In the genomic region with DNA sequence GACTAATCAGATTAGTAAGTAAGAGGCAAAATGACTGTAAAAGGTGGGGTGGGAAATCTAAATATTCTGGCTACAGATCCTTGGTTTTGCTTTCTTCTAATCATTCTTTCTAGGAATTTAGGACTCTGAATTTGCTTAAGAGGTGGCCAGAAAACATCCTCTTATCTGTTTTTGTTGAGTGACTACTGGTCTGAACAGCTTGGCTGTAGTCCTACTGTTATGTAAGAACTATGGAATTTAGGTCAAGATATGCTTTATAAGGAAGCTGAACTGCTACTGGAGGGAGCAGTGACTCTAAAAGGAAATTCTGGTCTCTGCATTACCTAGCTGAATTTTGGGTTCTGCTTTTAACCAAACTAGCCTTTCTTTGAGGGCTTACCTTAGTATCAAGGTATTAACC, we compare ENCODE assay signal across 8 cellular contexts. TPM values are rescaled to one million over a fixed set of nuclear protein-coding genes. Genes with fewer than 3 reads are reported as not detected.
DNase-seq lines count a peak whose midpoint lies in the region; ATAC-seq and TF ChIP-seq lines count a peak whose summit lies in the region.

No MANE protein-coding gene starts in this region.

- H3K4me1 Mint-ChIP-seq in activated T-helper 17 cell treated with anti-CD3 and anti-CD28 coated beads, Interleukin-2, amount 50 U/mL, for 72 hours, result peaks cover 5% of the 10 kb centered on the region

- peak; percentile 95 for DNase-seq in G401 (ENCODE audit: low spot score)
- DNase-seq in heart left ventricle, result no peak
- DNase-seq in sigmoid colon, result no peak
- DNase-seq in HuH-7 (ENCODE audit: low spot score), result no peak
- no peak for DNase-seq in NCI-H82 treated with DMSO at 0.1 percent for 48 hours (lab: John Stamatoyannopoulos, UW; ENCODE audit: unreplicated experiment)
- DNase-seq in NCI-H1930 (lab: John Stamatoyannopoulos, UW), result no peak

- peaks cover 59% of the 10 kb centered on the region for H3K36me3 Mint-ChIP-seq in activated T-helper 17 cell treated with anti-CD3 and anti-CD28 coated beads, Interleukin-2, amount 50 U/mL, for 72 hours (ENCODE audit: low read depth)

- no peak overlapping the region for H3K4me3 ChIP-seq in heart left ventricle
- no peak overlapping the region for H3K4me3 ChIP-seq in sigmoid colon

- intact Hi-C loops in heart left ventricle (cut with DNase I), result loop anchor here in 1 of 10 donors (5.0 kb wide), 1 partner anchor 90 kb away; no protein-coding TSS in a partner anchor
- intact Hi-C loops in sigmoid colon (cut with DNase I), result no loop called here

- TF ChIP-seq EP300 in sigmoid colon (IDR thresholded peaks at IDR 0.05), result no peak

- H3K4me1 ChIP-seq in heart left ventricle, result peaks cover 0 to 38% (median 21%) of the 10 kb centered on the region in 12 donors
- H3K4me1 ChIP-seq in sigmoid colon, result peaks cover 0 to 37% (median 31%) of the 10 kb centered on the region in 4 donors

- H3K27me3 ChIP-seq in heart left ventricle (no peaks in the 10 kb centered on the region), sigmoid colon (no peaks in the 10 kb centered on the region)

- H3K27me3 Mint-ChIP-seq in activated T-helper 17 cell treated with anti-CD3 and anti-CD28 coated beads, Interleukin-2, amount 50 U/mL, for 72 hours, result no peaks in the 10 kb centered on the region

- H3K9me3 Mint-ChIP-seq in activated T-helper 17 cell treated with anti-CD3 and anti-CD28 coated beads, Interleukin-2, amount 50 U/mL, for 72 hours, result no peaks in the 10 kb centered on the region

- TF ChIP-seq CTCF in heart left ventricle (IDR thresholded peaks at IDR 0.05) (no peak), sigmoid colon (IDR thresholded peaks at IDR 0.05) (no peak)

- H3K36me3 ChIP-seq in heart left ventricle (peaks cover 0 to 78% (median 44%) of the 10 kb centered on the region in 9 donors), sigmoid colon (peaks cover 0 to 42% (median 5%) of the 10 kb centered on the region in 4 donors)

- no peak for ATAC-seq in activated T-helper 17 cell treated with anti-CD3 and anti-CD28 coated beads, Interleukin-2, amount 50 U/mL, for 72 hours (replicated peaks)
- ATAC-seq in heart left ventricle (peak; percentile 75 to 94 (median 84)), GM18870 (IDR thresholded peaks at IDR 0.05; ENCODE audit: unreplicated experiment) (no peak)

- peak overlapping the region; percentile 72 for H3K27ac Mint-ChIP-seq in activated T-helper 17 cell treated with anti-CD3 and anti-CD28 coated beads, Interleukin-2, amount 50 U/mL, for 72 hours

- no peaks in the 10 kb centered on the region for H3K9me3 ChIP-seq in heart left ventricle
- H3K9me3 ChIP-seq in sigmoid colon, result no peaks in the 10 kb centered on the region

- TF ChIP-seq POLR2A in heart left ventricle (IDR thresholded peaks at IDR 0.05), result no peak
- no peak for TF ChIP-seq POLR2A in sigmoid colon (IDR thresholded peaks at IDR 0.05)

- H3K4me3 Mint-ChIP-seq in activated T-helper 17 cell treated with anti-CD3 and anti-CD28 coated beads, Interleukin-2, amount 50 U/mL, for 72 hours, result no peak overlapping the region

- in situ Hi-C loops in G401 (cut with HindIII; ENCODE audit: low sequenced_read_pairs), result no loop called here

- peak overlapping the region in 8 of 12 donors; percentile 14 to 66 (median 40) for H3K27ac ChIP-seq in heart left ventricle
- H3K27ac ChIP-seq in sigmoid colon, result peak overlapping the region; percentile 48 to 63 (median 56)

RNA-seq across cellular contexts. Expression of a gene that starts 33.5 kb away (rescaled TPM):
- total RNA-seq in G401 (2014; rRNA removed; shearing (Covaris generic)), result 5.9 and 8.5 TPM in 2 replicates
- under 1 TPM; 0.79 to 0.91 TPM for total RNA-seq in activated T-helper 17 cell treated with anti-CD3 and anti-CD28 coated beads, Interleukin-2, amount 50 U/mL, for 72 hours
- total RNA-seq in heart left ventricle (under 1 TPM; 0.12 to 0.86 (median 0.25) TPM), sigmoid colon (1 to 10 TPM in 3 of 4 donors, under 1 TPM in 1; 0.99 to 2.3 (median 1.5) TPM)
- polyA plus RNA-seq in heart left ventricle (under 1 TPM in 1 of 2 donors, not detected in 1; 0.61 TPM), sigmoid colon (1 to 10 TPM in 1 of 3 donors, not detected in 2; 1.0 TPM)

Comparison
In these comparisons a context has a peak if more than half of its experiments do, and no peak if none do; other contexts are left out.
1. ATAC-seq: peak in heart left ventricle (4 of 4); none in activated T-helper 17 cell treated with anti-CD3 and anti-CD28 coated beads, Interleukin-2, amount 50 U/mL, for 72 hours (single experiment) and GM18870 (single experiment).